In genomic region chr2:177917169-177917568, GRCh38 we compare ENCODE assay signal across 4 cellular contexts.
"Had no signal": no experiment of that assay in that cellular context is flagged by ENCODE, and none has a peak within 500 bp of the region (broad histone marks: within the 10 kb centered on the region; RNA-seq: fewer than 3 reads in every experiment).

No MANE protein-coding gene starts in this region.

- H2AFZ ChIP-seq: GM23338 had no signal

- H3K27ac Mint-ChIP-seq: GM23338, H9 had no signal

- H3K4me2 ChIP-seq: GM23338 had no signal

- H3K4me1 Mint-ChIP-seq: GM23338, H9 had no signal

- DNase-seq: H9, HCEC 1CT, IMR-90 had no signal

- H3K4me3 ChIP-seq: GM23338 had no signal

- H3K4me3 Mint-ChIP-seq: GM23338, H9 had no signal

- H3K9me3 Mint-ChIP-seq: GM23338, H9 had no signal

- ATAC-seq: GM23338 had no signal
